In the genomic region with DNA sequence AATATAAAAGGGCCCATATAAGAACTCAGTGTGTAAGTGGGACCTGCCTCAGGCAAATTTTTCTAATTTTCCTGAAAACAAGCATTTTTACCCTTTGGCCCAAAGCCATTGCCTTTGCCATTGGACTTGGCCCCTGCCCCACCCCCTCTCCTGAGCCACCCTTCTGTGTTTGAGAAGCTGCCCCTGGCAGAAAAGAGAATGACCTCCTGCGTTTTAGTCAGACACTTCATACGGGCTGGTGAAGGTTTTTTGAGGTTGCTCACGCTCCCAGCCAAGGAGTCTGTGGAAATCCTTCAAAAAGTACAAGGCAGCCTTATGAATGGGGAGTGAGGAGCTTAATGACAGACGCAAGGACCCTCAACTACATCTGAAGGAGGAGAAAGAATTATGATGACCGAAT, we compare ENCODE assay signal across 15 cellular contexts.
"Had no signal": no experiment of that assay in that cellular context is flagged by ENCODE, and none has a peak within 500 bp of the region (broad histone marks: within the 10 kb centered on the region; RNA-seq: fewer than 3 reads in every experiment).

No MANE protein-coding gene starts in this region.

- H3K27me3 ChIP-seq: ascending aorta, cardiac muscle cell had no signal

- ATAC-seq: activated T-cell treated with anti-CD3 and anti-CD28 coated beads, Interleukin-2, amount 50 U/mL, for 72 hours; lower lobe of right lung; naive thymus-derived CD4-positive, alpha-beta T cell; stimulated activated naive CD8-positive, alpha-beta T cell treated with anti-CD3 and anti-CD28 coated beads, Interleukin-15, amount 100 ng/mL, for 72 hours had no signal

- H3K27me3 Mint-ChIP-seq: activated naive CD8-positive, alpha-beta T cell treated with anti-CD3 and anti-CD28 coated beads, Interleukin-2, amount 10 ng/mL, durations not matched to agents 7 days and 5 days had no signal

- DNase-seq: activated CD4-positive, alpha-beta memory T cell treated with anti-CD3 and anti-CD28 coated beads for 36 hours; activated CD4-positive, alpha-beta T cell treated with anti-CD3 and anti-CD28 coated beads for 1 hour; activated CD8-positive, alpha-beta memory T cell treated with anti-CD3 and anti-CD28 coated beads, Interleukin-2, amount 50 U/mL, for 4 hours; activated naive CD8-positive, alpha-beta T cell treated with anti-CD3 and anti-CD28 coated beads, Interleukin-2, amount 10 ng/mL, durations not matched to agents 7 days and 5 days; activated T-cell treated with anti-CD3 and anti-CD28 coated beads, Interleukin-2, amount 50 U/mL, for 72 hours; effector memory CD4-positive, alpha-beta T cell; lower lobe of right lung; naive thymus-derived CD4-positive, alpha-beta T cell; occipital lobe; stimulated activated CD4-positive, alpha-beta T cell treated with anti-CD3 and anti-CD28 coated beads, Interleukin-4, amount 100 ng/mL, for 4 hours; stimulated activated naive CD8-positive, alpha-beta T cell treated with anti-CD3 and anti-CD28 coated beads, Interleukin-15, amount 100 ng/mL, for 72 hours had no signal

- H3K4me1 Mint-ChIP-seq: activated naive CD8-positive, alpha-beta T cell treated with anti-CD3 and anti-CD28 coated beads, Interleukin-2, amount 10 ng/mL, durations not matched to agents 7 days and 5 days; naive thymus-derived CD4-positive, alpha-beta T cell; stimulated activated naive CD8-positive, alpha-beta T cell treated with anti-CD3 and anti-CD28 coated beads, Interleukin-15, amount 100 ng/mL, for 72 hours had no signal

- H3K36me3 ChIP-seq: ascending aorta, cardiac muscle cell, lower lobe of right lung, thoracic aorta had no signal

- H3K27ac ChIP-seq: ascending aorta, cardiac muscle cell, lower lobe of right lung, thoracic aorta had no signal

- H3K9me3 ChIP-seq: ascending aorta, lower lobe of right lung, thoracic aorta had no signal

- H3K9me3 Mint-ChIP-seq: activated CD4-positive, alpha-beta memory T cell treated with anti-CD3 and anti-CD28 coated beads for 36 hours; activated naive CD8-positive, alpha-beta T cell treated with anti-CD3 and anti-CD28 coated beads, Interleukin-2, amount 10 ng/mL, durations not matched to agents 7 days and 5 days; activated T-cell treated with anti-CD3 and anti-CD28 coated beads, Interleukin-2, amount 50 U/mL, for 72 hours; stimulated activated naive CD8-positive, alpha-beta T cell treated with anti-CD3 and anti-CD28 coated beads, Interleukin-15, amount 100 ng/mL, for 72 hours had no signal

- H3K27ac Mint-ChIP-seq: activated CD4-positive, alpha-beta memory T cell treated with anti-CD3 and anti-CD28 coated beads for 36 hours; activated naive CD8-positive, alpha-beta T cell treated with anti-CD3 and anti-CD28 coated beads, Interleukin-2, amount 10 ng/mL, durations not matched to agents 7 days and 5 days; activated T-cell treated with anti-CD3 and anti-CD28 coated beads, Interleukin-2, amount 50 U/mL, for 72 hours; naive thymus-derived CD4-positive, alpha-beta T cell had no signal

- H3K4me3 ChIP-seq: ascending aorta, cardiac muscle cell, coronary artery, lower lobe of right lung, thoracic aorta had no signal

- H3K4me3 Mint-ChIP-seq: activated CD4-positive, alpha-beta memory T cell treated with anti-CD3 and anti-CD28 coated beads for 36 hours; activated naive CD8-positive, alpha-beta T cell treated with anti-CD3 and anti-CD28 coated beads, Interleukin-2, amount 10 ng/mL, durations not matched to agents 7 days and 5 days; activated T-cell treated with anti-CD3 and anti-CD28 coated beads, Interleukin-2, amount 50 U/mL, for 72 hours; naive thymus-derived CD4-positive, alpha-beta T cell; stimulated activated naive CD8-positive, alpha-beta T cell treated with anti-CD3 and anti-CD28 coated beads, Interleukin-15, amount 100 ng/mL, for 72 hours had no signal

- H3K36me3 Mint-ChIP-seq: activated CD4-positive, alpha-beta memory T cell treated with anti-CD3 and anti-CD28 coated beads for 36 hours; activated naive CD8-positive, alpha-beta T cell treated with anti-CD3 and anti-CD28 coated beads, Interleukin-2, amount 10 ng/mL, durations not matched to agents 7 days and 5 days; naive thymus-derived CD4-positive, alpha-beta T cell had no signal
